ENCODE assay signal across 30 cellular contexts in the genomic region with DNA sequence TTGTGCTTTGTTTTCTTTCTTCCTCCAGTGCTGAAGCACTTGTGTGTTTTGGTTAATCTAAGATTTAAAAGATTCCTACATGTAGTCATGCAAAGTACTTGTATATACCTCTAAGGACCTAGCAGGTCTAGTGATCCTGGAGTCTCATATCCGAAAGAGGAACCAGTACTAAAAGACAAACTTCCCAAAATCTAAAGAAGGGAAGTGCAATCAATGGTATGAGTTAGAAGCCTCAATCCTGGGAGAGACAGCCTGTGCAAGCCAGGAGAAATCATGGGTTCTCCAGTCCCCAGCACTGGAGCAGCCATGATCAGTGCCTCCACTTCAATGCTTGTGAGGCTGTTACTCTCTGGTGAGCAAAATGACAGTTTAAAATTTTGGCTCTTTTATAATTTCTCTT.
DNase-seq lines count a peak whose midpoint lies in the region; ATAC-seq, FAIRE-seq and TF ChIP-seq lines count a peak whose summit lies in the region.
"Had no signal": no experiment of that assay in that cellular context is flagged by ENCODE, and none has a peak within 500 bp of the region (broad histone marks: within the 10 kb centered on the region; RNA-seq: fewer than 3 reads in every experiment).

No MANE protein-coding gene starts in this region.

- H3K27ac ChIP-seq in GM12878 (ENCODE audit: control insufficient read depth, insufficient read depth) (no peak overlapping the region), smooth muscle cell (ENCODE audit: low read depth) (no peak overlapping the region)
- no peak overlapping the region for H3K27ac ChIP-seq in effector memory CD4-positive, alpha-beta T cell (ENCODE audit: insufficient read depth, low read length, poor library complexity, severe bottlenecking)
- H3K27ac ChIP-seq: BLaER1 had no signal

- ATAC-seq in GM12878, result no peak
- no peak for ATAC-seq in activated T-cell treated with anti-CD3 and anti-CD28 coated beads, Interleukin-2, amount 50 U/mL, for 72 hours (replicated peaks in 1 of 2)
- ATAC-seq: GM23338, K562 had no signal

- TF ChIP-seq CTCF in GM12878 (IDR thresholded peaks at IDR 0.05 in 2 of 3, conservative IDR thresholded peaks at IDR 0.05 in 1 of 3; ENCODE audit: control insufficient read depth in 2 of 3, extremely low read depth in 1 of 3, insufficient read depth in 1 of 3, low read depth in 3 of 3, low read length in 3 of 3), result no peak
- TF ChIP-seq CTCF in smooth muscle cell (IDR thresholded peaks at IDR 0.05; ENCODE audit: borderline replicate concordance, insufficient read depth, poor library complexity, severe bottlenecking), result no peak

- intact Hi-C loops in GM12878 (cut with micrococcal nuclease; ENCODE audit: unreplicated experiment), result loop anchor here (5.0 to 10.0 kb wide), 4 partner anchors 84 to 343 kb away; no protein-coding TSS in a partner anchor

- WGBS in GM12878 (ENCODE audit: insufficient coverage, insufficient replicate concordance, low lambda C conversion rate, missing lambda C conversion rate), result 26% methylated on average over 1 of the region's 1 CpG
- WGBS in smooth muscle cell (ENCODE audit: low lambda C conversion rate), result 86% methylated on average over 1 of the region's 1 CpG

- CTCF ChIA-PET in GM12878 (lab: Yijun Ruan, JAX), result interaction anchor here (0.8 to 1.9 kb wide), 3 partner anchors 8 to 63 kb away, joined by 4 to 6 read pairs (median 6); no protein-coding TSS in a partner anchor

- no TSS peak for BruUV-seq in GM12878 (replicated peaks; lab: Mats Ljungman, UMichigan)

- no peaks in the 10 kb centered on the region for H3K79me2 ChIP-seq in GM12878 (ENCODE audit: control insufficient read depth, insufficient read depth, low read length)
- H3K79me2 ChIP-seq in smooth muscle cell (ENCODE audit: low read depth), result no peaks in the 10 kb centered on the region

- H3K4me3 Mint-ChIP-seq in activated T-cell treated with anti-CD3 and anti-CD28 coated beads, Interleukin-2, amount 50 U/mL, for 72 hours, result no peak overlapping the region
- H3K4me3 Mint-ChIP-seq: CD4-positive, alpha-beta T cell; GM23338; HFFc6 had no signal

- RAD21 ChIA-PET in GM12878 (lab: Charles Lee; ENCODE audit: unreplicated experiment), result no interaction called here

- H3K9ac ChIP-seq in GM12878 (ENCODE audit: control insufficient read depth, insufficient read depth, low read length) (no peak overlapping the region), smooth muscle cell (ENCODE audit: low read depth) (no peak overlapping the region)
- H3K9ac ChIP-seq: BLaER1, SK-N-SH had no signal

- H3K36me3 ChIP-seq in GM12878 (ENCODE audit: control insufficient read depth in 2 of 2, insufficient read depth in 2 of 2, low read length in 1 of 2) (no peaks in the 10 kb centered on the region), smooth muscle cell (ENCODE audit: low read depth) (no peaks in the 10 kb centered on the region)
- no peaks in the 10 kb centered on the region for H3K36me3 ChIP-seq in effector memory CD4-positive, alpha-beta T cell (ENCODE audit: control insufficient read depth, insufficient read depth, low read length)
- H3K36me3 ChIP-seq: BLaER1, HAP-1, MG63 had no signal

- DNase-seq in SKM-1 treated with dmso at 0.1 percent for 144 hours (lab: John Stamatoyannopoulos, UW; ENCODE audit: unreplicated experiment) (peak; percentile 2), SKM-1 (lab: John Stamatoyannopoulos, UW; ENCODE audit: unreplicated experiment) (no peak), NOMO-1 treated with DMSO at 0.1 percent for 48 hours (lab: John Stamatoyannopoulos, UW; ENCODE audit: unreplicated experiment) (peak; percentile 60), GM12878 (ENCODE audit: low read depth, low spot score) (no peak), smooth muscle cell (lab: John Stamatoyannopoulos, UW; ENCODE audit: unreplicated experiment) (no peak), hypothalamus (lab: John Stamatoyannopoulos, UW) (no peak)
- no peak for DNase-seq in activated T-cell treated with anti-CD3 and anti-CD28 coated beads, Interleukin-2, amount 50 U/mL, for 72 hours
- no peak for DNase-seq in effector memory CD4-positive, alpha-beta T cell
- DNase-seq: 8988T; ACHN; CD4-positive, alpha-beta T cell; HFFc6; MG63; NCI-H1092 treated with DMSO at 0.1 percent for 48 hours; NCI-H1436; NCI-H187 treated with DMSO at 0.1 percent for 48 hours; NCI-H2171 treated with DMSO at 0.1 percent for 48 hours; NCI-H524 treated with DMSO at 0.1 percent for 48 hours; NCI-H774; OCI-M1; SIG-M5; SK-N-SH had no signal

- no peak for TF ChIP-seq RAD21 in GM12878 (IDR thresholded peaks at IDR 0.05; ENCODE audit: insufficient read depth, low read depth, low read length)

- H4K20me1 ChIP-seq in GM12878 (ENCODE audit: control insufficient read depth, insufficient read depth), result no peaks in the 10 kb centered on the region
- no peaks in the 10 kb centered on the region for H4K20me1 ChIP-seq in smooth muscle cell (ENCODE audit: low read depth)
- H4K20me1 ChIP-seq: BLaER1 had no signal

- SMC1A ChIA-PET in GM12878 (lab: Charles Lee; ENCODE audit: uncharacterized antibody, unreplicated experiment), result interaction anchor here (0.7 to 1.1 kb wide), 2 partner anchors 15 to 85 kb away, joined by 3 read pairs; no protein-coding TSS in a partner anchor

- H2AFZ ChIP-seq in GM12878 (ENCODE audit: control insufficient read depth, low read depth, low read length) (no peak overlapping the region), smooth muscle cell (ENCODE audit: low read depth) (peak overlapping the region; percentile 45)
- H2AFZ ChIP-seq: GM23338 had no signal

- H3K9me3 ChIP-seq in GM12878 (replicated peaks; ENCODE audit: control insufficient read depth, insufficient read depth, low read length) (no peaks in the 10 kb centered on the region), smooth muscle cell (replicated peaks; ENCODE audit: low read depth) (no peaks in the 10 kb centered on the region)
- no peaks in the 10 kb centered on the region for H3K9me3 ChIP-seq in effector memory CD4-positive, alpha-beta T cell (ENCODE audit: control insufficient read depth, low read length)
- H3K9me3 ChIP-seq: BLaER1, HAP-1, MG63, SK-N-SH had no signal

- in situ Hi-C loops in GM12878 (cut with MboI), result loop anchor here (10.0 kb wide), 1 partner anchor 533 kb away; no protein-coding TSS in a partner anchor

- H3K4me2 ChIP-seq in GM12878 (ENCODE audit: control insufficient read depth, insufficient read depth) (no peak overlapping the region), smooth muscle cell (no peak overlapping the region)
- H3K4me2 ChIP-seq: BLaER1, GM23338, SK-N-SH had no signal

- no peak for FAIRE-seq in GM12878 (lab: Jason Lieb, UNC)
- FAIRE-seq: D721Med, GM18507, HTR-8/SVneo, K562, RCC 7860 had no signal

- no peak overlapping the region for H3K27ac Mint-ChIP-seq in activated T-cell treated with anti-CD3 and anti-CD28 coated beads, Interleukin-2, amount 50 U/mL, for 72 hours
- H3K27ac Mint-ChIP-seq: CD4-positive, alpha-beta T cell; GM23338; HFFc6 had no signal

- H3K4me1 ChIP-seq in GM12878 (ENCODE audit: control insufficient read depth, insufficient read depth, low read length), result no peaks in the 10 kb centered on the region
- H3K4me1 ChIP-seq in smooth muscle cell (ENCODE audit: low read depth), result no peaks in the 10 kb centered on the region
- H3K4me1 ChIP-seq in effector memory CD4-positive, alpha-beta T cell (ENCODE audit: control insufficient read depth, insufficient read depth, low read length, poor library complexity, severe bottlenecking), result no peaks in the 10 kb centered on the region
- H3K4me1 ChIP-seq: BLaER1, HAP-1 had no signal

- H3K36me3 Mint-ChIP-seq in activated T-cell treated with anti-CD3 and anti-CD28 coated beads, Interleukin-2, amount 50 U/mL, for 72 hours (ENCODE audit: insufficient read depth in 2 of 2), result no peaks in the 10 kb centered on the region

- TF ChIP-seq EP300 in GM12878 (IDR thresholded peaks at IDR 0.05; ENCODE audit: borderline replicate concordance in 1 of 2, control insufficient read depth in 1 of 2, low read depth in 2 of 2, low read length in 2 of 2), result no peak

- H3K27me3 ChIP-seq in GM12878 (replicated peaks in 1 of 2; ENCODE audit: control insufficient read depth in 2 of 2, insufficient read depth in 2 of 2, low read length in 1 of 2), result no peaks in the 10 kb centered on the region
- H3K27me3 ChIP-seq in smooth muscle cell (ENCODE audit: low read depth), result no peaks in the 10 kb centered on the region
- H3K27me3 ChIP-seq in effector memory CD4-positive, alpha-beta T cell (replicated peaks; ENCODE audit: control insufficient read depth, insufficient read depth, low read length, poor library complexity, severe bottlenecking), result no peaks in the 10 kb centered on the region
- H3K27me3 ChIP-seq: BLaER1, MG63 had no signal

- no peaks in the 10 kb centered on the region for H3K27me3 Mint-ChIP-seq in activated T-cell treated with anti-CD3 and anti-CD28 coated beads, Interleukin-2, amount 50 U/mL, for 72 hours (ENCODE audit: low read depth)
- H3K27me3 Mint-ChIP-seq: CD4-positive, alpha-beta T cell had no signal

- H3K4me3 ChIP-seq in GM12878 (no peak overlapping the region), smooth muscle cell (no peak overlapping the region)
- H3K4me3 ChIP-seq in effector memory CD4-positive, alpha-beta T cell (ENCODE audit: insufficient read depth, low read depth, low read length, poor library complexity, severe bottlenecking), result no peak overlapping the region
- H3K4me3 ChIP-seq: BLaER1, GM23338, HAP-1, K562, MG63 had no signal

- POLR2A ChIA-PET in GM12878 (lab: Charles Lee), result no interaction called here

- no peaks in the 10 kb centered on the region for H3K4me1 Mint-ChIP-seq in activated T-cell treated with anti-CD3 and anti-CD28 coated beads, Interleukin-2, amount 50 U/mL, for 72 hours (ENCODE audit: low read depth)

- H3K9me3 Mint-ChIP-seq in activated T-cell treated with anti-CD3 and anti-CD28 coated beads, Interleukin-2, amount 50 U/mL, for 72 hours, result no peaks in the 10 kb centered on the region
- H3K9me3 Mint-ChIP-seq: CD4-positive, alpha-beta T cell; GM23338; HFFc6 had no signal

- TF ChIP-seq POLR2A in GM12878 (IDR thresholded peaks at IDR 0.05; ENCODE audit: low read depth, low read length), result no peak

- no peaks in the 10 kb centered on the region for H3F3A ChIP-seq in smooth muscle cell (ENCODE audit: low read depth)

TF ChIP-seq in GM12878, 131 proteins besides CTCF, POLR2A, EP300 and RAD21:
- TF ChIP-seq EGR1 (IDR thresholded peaks at IDR 0.05; ENCODE audit: borderline replicate concordance in 1 of 2, low read depth in 2 of 2, low read length in 2 of 2), result no peak
- TF ChIP-seq PML (IDR thresholded peaks at IDR 0.05; ENCODE audit: low read length), result no peak
- TF ChIP-seq RBBP5 (conservative IDR thresholded peaks at IDR 0.05), result no peak
- TF ChIP-seq MYC (IDR thresholded peaks at IDR 0.05; ENCODE audit: insufficient read depth, insufficient read length, insufficient replicate concordance, low read length, severe bottlenecking), result no peak
- TF ChIP-seq SPI1 (IDR thresholded peaks at IDR 0.05; ENCODE audit: borderline replicate concordance, insufficient read depth, low read depth, low read length), result 0 out of 2 replicates have a peak, but pooled peaks have one; percentile 4
- TF ChIP-seq NFXL1 (IDR thresholded peaks at IDR 0.05; ENCODE audit: borderline replicate concordance), result no peak

Comparison
In these comparisons a context has a peak if more than half of its experiments do, and no peak if none do; other contexts are left out.
1. DNase-seq: peak in SKM-1 treated with dmso at 0.1 percent for 144 hours (single experiment) and NOMO-1 treated with DMSO at 0.1 percent for 48 hours (single experiment); none in SKM-1 (single experiment), GM12878 (single experiment), smooth muscle cell (single experiment), activated T-cell treated with anti-CD3 and anti-CD28 coated beads, Interleukin-2, amount 50 U/mL, for 72 hours (0 of 2), effector memory CD4-positive, alpha-beta T cell (0 of 3) and hypothalamus (0 of 51).